27 cellular contexts compared by ENCODE assay signal in the genomic region with DNA sequence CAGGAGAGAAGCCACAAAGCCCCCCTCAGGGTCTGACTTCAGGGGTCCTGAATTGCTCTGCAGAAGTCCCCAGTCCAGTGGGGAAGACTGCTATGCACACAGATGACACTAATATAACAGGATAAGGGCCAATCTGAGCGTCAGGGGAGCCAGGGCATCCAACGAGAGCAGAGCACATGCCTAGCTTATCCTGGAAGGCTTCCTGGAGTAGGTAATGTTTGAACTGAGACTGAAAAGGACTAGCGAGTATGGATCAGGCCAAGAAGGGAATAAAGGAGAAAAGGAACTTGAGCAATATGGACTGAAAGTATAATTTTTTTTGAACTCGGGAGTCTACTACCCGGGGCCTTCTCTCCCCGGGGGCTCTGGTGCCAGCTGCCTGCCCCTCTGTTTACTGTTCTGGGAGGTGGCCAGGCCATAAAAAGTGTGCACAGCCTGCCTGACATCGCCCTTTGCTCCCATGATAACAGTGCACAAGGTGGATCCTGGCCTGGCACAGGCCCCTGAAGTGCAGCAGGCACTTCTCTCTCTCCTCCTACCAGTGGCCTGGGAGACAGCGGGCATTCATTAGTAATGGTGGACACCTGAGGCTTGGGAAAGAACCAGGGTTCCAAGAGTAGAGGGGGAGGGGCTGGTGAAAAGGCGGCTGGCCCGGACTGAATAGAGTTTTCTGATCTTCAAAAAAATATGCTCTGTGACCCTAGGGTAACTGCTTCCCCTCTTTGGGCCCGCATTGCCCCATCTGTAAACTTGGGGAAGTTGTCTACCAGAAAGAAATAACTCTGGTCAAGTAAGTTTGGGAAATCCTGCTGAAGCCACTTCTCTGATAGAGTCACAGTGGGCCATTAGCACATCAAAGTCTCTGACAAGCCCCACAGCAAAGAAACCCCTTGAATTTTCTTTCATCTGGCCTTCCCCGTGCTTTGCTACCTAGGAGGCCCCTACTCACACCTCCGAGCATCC. TPM values are rescaled to one million over a fixed set of nuclear protein-coding genes. Genes with fewer than 3 reads are reported as not detected.
A peak's percentile ranks its signal among the peaks of the same experiment; 100 is the strongest.
DNase-seq lines count a peak whose midpoint lies in the region; ATAC-seq, FAIRE-seq and TF ChIP-seq lines count a peak whose summit lies in the region.
"Had no signal": no experiment of that assay in that cellular context is flagged by ENCODE, and none has a peak within 500 bp of the region (broad histone marks: within the 10 kb centered on the region; RNA-seq: fewer than 3 reads in every experiment).

No MANE protein-coding gene starts in this region.

- no peaks in the 10 kb centered on the region for H3K4me1 Mint-ChIP-seq in activated T-helper 2 cell treated with anti-CD3 and anti-CD28 coated beads, Interferon-gamma antibody, Interleukin-2, Interleukin-4, amounts not matched to agents 10 μg/mL and 5 μg/mL and 100 μg/mL, durations not matched to agents 14 hours and 24 hours and 36 hours (ENCODE audit: low read depth)
- H3K4me1 Mint-ChIP-seq: activated B cell treated with CpG ODN at 0.5 μM for 24 hours; activated naive CD4-positive, alpha-beta T cell treated with anti-CD3 and anti-CD28 coated beads, Interleukin-2, amount 50 U/mL, for 24 hours; central memory CD8-positive, alpha-beta T cell had no signal

- no peaks in the 10 kb centered on the region for H3K9me3 ChIP-seq in HEK293 (ENCODE audit: control insufficient read depth, insufficient read depth, low read depth, low read length)
- no peaks in the 10 kb centered on the region for H3K9me3 ChIP-seq in hepatocyte (ENCODE audit: low read depth)
- no peaks in the 10 kb centered on the region for H3K9me3 ChIP-seq in pancreas
- no peaks in the 10 kb centered on the region for H3K9me3 ChIP-seq in vagina
- H3K9me3 ChIP-seq: SJSA1 had no signal

- peak; percentile 70 to 86 for DNase-seq in NOMO-1 (lab: John Stamatoyannopoulos, UW; ENCODE audit: unreplicated experiment in 2 of 2)
- DNase-seq in hepatocyte (ENCODE audit: low spot score), result peak; percentile 68
- DNase-seq in pancreas, result peak in 1 of 6 donors; percentile 10
- no peak for DNase-seq in vagina (ENCODE audit: extremely low spot score in 2 of 2)
- no peak for DNase-seq in GM10248 (ENCODE audit: extremely low spot score)
- DNase-seq in activated T-helper 2 cell treated with anti-CD3 and anti-CD28 coated beads, Interferon-gamma antibody, Interleukin-2, Interleukin-4, amounts not matched to agents 10 μg/mL and 5 μg/mL and 100 μg/mL, durations not matched to agents 14 hours and 24 hours and 36 hours (ENCODE audit: low spot score), result no peak
- DNase-seq: activated B cell treated with CpG ODN at 0.5 μM for 24 hours; activated CD4-positive, alpha-beta T cell treated with anti-CD3 and anti-CD28 coated beads, Interleukin-2, amount 50 U/mL, for 48 hours; effector CD4-positive, alpha-beta T cell; kidney; NCI-H146; NCI-H2171 treated with DMSO at 0.1 percent for 48 hours; NCI-H526 treated with DMSO at 0.1 percent for 48 hours; stimulated activated CD4-positive, alpha-beta T cell treated with anti-CD3 and anti-CD28 coated beads, Interleukin-1b, Interleukin-23, amount 100 ng/mL, for 48 hours; stimulated activated naive CD4-positive, alpha-beta T cell had no signal

- H3K9me2 ChIP-seq in hepatocyte (replicated peaks; ENCODE audit: insufficient read depth), result no peaks in the 10 kb centered on the region

- H3K4me2 ChIP-seq in hepatocyte, result no peak overlapping the region

- H3K9me3 Mint-ChIP-seq in activated T-helper 2 cell treated with anti-CD3 and anti-CD28 coated beads, Interferon-gamma antibody, Interleukin-2, Interleukin-4, amounts not matched to agents 10 μg/mL and 5 μg/mL and 100 μg/mL, durations not matched to agents 14 hours and 24 hours and 36 hours, result no peaks in the 10 kb centered on the region
- H3K9me3 Mint-ChIP-seq: activated B cell treated with CpG ODN at 0.5 μM for 24 hours; activated naive CD4-positive, alpha-beta T cell treated with anti-CD3 and anti-CD28 coated beads, Interleukin-2, amount 50 U/mL, for 24 hours; central memory CD8-positive, alpha-beta T cell; nephron had no signal

- no peaks in the 10 kb centered on the region for H3K79me2 ChIP-seq in hepatocyte

- H3K36me3 ChIP-seq in HEK293 (ENCODE audit: control insufficient read depth in 2 of 2, insufficient read depth in 1 of 2, low read length in 2 of 2) (no peaks in the 10 kb centered on the region), hepatocyte (replicated peaks; ENCODE audit: insufficient read depth, low read depth) (no peaks in the 10 kb centered on the region), pancreas (no peaks in the 10 kb centered on the region), vagina (no peaks in the 10 kb centered on the region)
- H3K36me3 ChIP-seq: SJSA1 had no signal

- no peak overlapping the region for H3K27ac Mint-ChIP-seq in activated T-helper 2 cell treated with anti-CD3 and anti-CD28 coated beads, Interferon-gamma antibody, Interleukin-2, Interleukin-4, amounts not matched to agents 10 μg/mL and 5 μg/mL and 100 μg/mL, durations not matched to agents 14 hours and 24 hours and 36 hours
- H3K27ac Mint-ChIP-seq: activated B cell treated with CpG ODN at 0.5 μM for 24 hours; activated naive CD4-positive, alpha-beta T cell treated with anti-CD3 and anti-CD28 coated beads, Interleukin-2, amount 50 U/mL, for 24 hours; nephron; progenitor cell of endocrine pancreas had no signal

- H3K4me3 ChIP-seq in HEK293 (ENCODE audit: low read depth, low read length) (no peak overlapping the region), hepatocyte (no peak overlapping the region), pancreas (no peak overlapping the region), vagina (no peak overlapping the region)
- H3K4me3 ChIP-seq: SJSA1 had no signal

- no peaks in the 10 kb centered on the region for H3K36me3 Mint-ChIP-seq in activated T-helper 2 cell treated with anti-CD3 and anti-CD28 coated beads, Interferon-gamma antibody, Interleukin-2, Interleukin-4, amounts not matched to agents 10 μg/mL and 5 μg/mL and 100 μg/mL, durations not matched to agents 14 hours and 24 hours and 36 hours (ENCODE audit: low read depth)
- H3K36me3 Mint-ChIP-seq: activated naive CD4-positive, alpha-beta T cell treated with anti-CD3 and anti-CD28 coated beads, Interleukin-2, amount 50 U/mL, for 24 hours had no signal

- no peak for FAIRE-seq in pancreas (lab: Jason Lieb, UNC)
- FAIRE-seq: astrocyte, frontal cortex, H54, kidney had no signal

- WGBS in hepatocyte (ENCODE audit: low lambda C conversion rate, missing lambda C conversion rate), result 63% methylated on average over 13 of the region's 13 CpGs
- WGBS in pancreas, 2 donors, result 48 to 56% methylated on average over 13 of the region's 13 CpGs

- H3K4me1 ChIP-seq in HEK293 (ENCODE audit: control insufficient read depth, insufficient read depth, low read length) (0 out of 2 replicates have a peak, but pooled peaks cover 3% of the 10 kb centered on the region), hepatocyte (ENCODE audit: insufficient read depth) (peaks cover 44% of the 10 kb centered on the region), pancreas (peaks cover 0 to 2% (median 0%) of the 10 kb centered on the region in 3 donors), vagina (peaks cover 31% of the 10 kb centered on the region)

- no peak overlapping the region for H3K4me3 Mint-ChIP-seq in activated T-helper 2 cell treated with anti-CD3 and anti-CD28 coated beads, Interferon-gamma antibody, Interleukin-2, Interleukin-4, amounts not matched to agents 10 μg/mL and 5 μg/mL and 100 μg/mL, durations not matched to agents 14 hours and 24 hours and 36 hours (ENCODE audit: low read depth)
- H3K4me3 Mint-ChIP-seq: activated B cell treated with CpG ODN at 0.5 μM for 24 hours; activated naive CD4-positive, alpha-beta T cell treated with anti-CD3 and anti-CD28 coated beads, Interleukin-2, amount 50 U/mL, for 24 hours; central memory CD8-positive, alpha-beta T cell; nephron had no signal

- H3K27me3 Mint-ChIP-seq in activated T-helper 2 cell treated with anti-CD3 and anti-CD28 coated beads, Interferon-gamma antibody, Interleukin-2, Interleukin-4, amounts not matched to agents 10 μg/mL and 5 μg/mL and 100 μg/mL, durations not matched to agents 14 hours and 24 hours and 36 hours (ENCODE audit: low read depth), result peaks cover 24% of the 10 kb centered on the region

- ATAC-seq in pancreas, result peak in 3 of 4 donors; percentile 60 to 83 (median 65)
- ATAC-seq: esophagus mucosa had no signal

- H3K27me3 ChIP-seq in hepatocyte, result peaks cover 20% of the 10 kb centered on the region
- H3K27me3 ChIP-seq in pancreas, result peaks cover 0 to 5% (median 0%) of the 10 kb centered on the region in 4 donors
- H3K27me3 ChIP-seq in vagina, result no peaks in the 10 kb centered on the region

- CTCF ChIA-PET in HEK293 (lab: Yijun Ruan, JAX), result interaction anchor here (0.8 kb wide), 1 partner anchor 56 kb away, joined by 4 read pairs; no protein-coding TSS in a partner anchor
- CTCF ChIA-PET in GM10248 (lab: Yijun Ruan, JAX), result interaction anchor here (1.1 to 1.4 kb wide), 3 partner anchors 9 to 40 kb away, joined by 3 read pairs; no protein-coding TSS in a partner anchor

- no peak for TF ChIP-seq CTCF in HEK293 (tag by site-specific recombination; IDR thresholded peaks at IDR 0.05)
- no peak for TF ChIP-seq CTCF in hepatocyte (IDR thresholded peaks at IDR 0.05; ENCODE audit: poor library complexity)
- TF ChIP-seq CTCF in pancreas (IDR thresholded peaks at IDR 0.05), result no peak
- TF ChIP-seq CTCF in vagina (IDR thresholded peaks at IDR 0.05), result no peak
- no peak for TF ChIP-seq CTCF in GM10248 (IDR thresholded peaks at IDR 0.05; ENCODE audit: control extremely low read depth, extremely low read depth, low read depth, missing control alignments)

- no peaks in the 10 kb centered on the region for H4K20me1 ChIP-seq in hepatocyte (ENCODE audit: insufficient read depth, poor library complexity, severe bottlenecking)

- intact Hi-C loops in pancreas (cut with DNase I) (no loop called here), vagina (cut with DNase I) (no loop called here)
- intact Hi-C loops in activated T-helper 2 cell treated with anti-CD3 and anti-CD28 coated beads, Interferon-gamma antibody, Interleukin-2, Interleukin-4, amounts not matched to agents 10 μg/mL and 5 μg/mL and 100 μg/mL, durations not matched to agents 14 hours and 24 hours and 36 hours (cut with micrococcal nuclease), result no loop called here

- H3K27ac ChIP-seq in HEK293 (ENCODE audit: extremely low read depth, low read depth, low read length) (no peak overlapping the region), hepatocyte (peak overlapping the region; percentile 75), pancreas (no peak overlapping the region), vagina (no peak overlapping the region)
- H3K27ac ChIP-seq: SJSA1 had no signal

- POLR2A ChIA-PET in HEK293 (lab: Yijun Ruan, JAX) (no interaction called here), GM10248 (lab: Yijun Ruan, JAX) (no interaction called here)

- no peak overlapping the region for H2AFZ ChIP-seq in hepatocyte

- TF ChIP-seq POLR2A in vagina (IDR thresholded peaks at IDR 0.05), result no peak

RNA-seq across cellular contexts. Expression of a gene that starts 4.6 kb away (rescaled TPM):
- total RNA-seq in hepatocyte (0.88 and 1.1 TPM in 2 replicates), pancreas (not detected), vagina (0.25 TPM)
- polyA plus RNA-seq in hepatocyte (0.39 and 0.99 TPM in 2 replicates), pancreas (not detected)
- not detected in 2 replicates for total RNA-seq in activated T-helper 2 cell treated with anti-CD3 and anti-CD28 coated beads, Interferon-gamma antibody, Interleukin-2, Interleukin-4, amounts not matched to agents 10 μg/mL and 5 μg/mL and 100 μg/mL, durations not matched to agents 14 hours and 24 hours and 36 hours
- total RNA-seq: activated B cell treated with CpG ODN at 0.5 μM for 24 hours; astrocyte; esophagus mucosa; kidney; mesenteric fat pad; progenitor cell of endocrine pancreas; SJSA1; T-helper 2 cell treated with Interferon-gamma antibody and Interleukin-4, amounts not matched to agents 100 ng/mL and 5 ng/mL, for 36 hours had no signal

RNA-seq across cellular contexts. Expression of a gene that starts 18.7 kb away (rescaled TPM):
- 54.6 and 58.2 TPM in 2 replicates for total RNA-seq in hepatocyte
- polyA plus RNA-seq in hepatocyte, result 43.3 and 46.9 TPM in 2 replicates
- total RNA-seq in pancreas, result under 1 TPM in 2 of 6 donors, not detected in 4; 0.13 to 0.16 TPM
- polyA plus RNA-seq in pancreas, result under 1 TPM in 1 of 2 donors, not detected in 1; 0.19 TPM
- total RNA-seq in vagina, result not detected
- total RNA-seq in activated T-helper 2 cell treated with anti-CD3 and anti-CD28 coated beads, Interferon-gamma antibody, Interleukin-2, Interleukin-4, amounts not matched to agents 10 μg/mL and 5 μg/mL and 100 μg/mL, durations not matched to agents 14 hours and 24 hours and 36 hours, result not detected in 2 replicates
- total RNA-seq: activated B cell treated with CpG ODN at 0.5 μM for 24 hours; astrocyte; esophagus mucosa; frontal cortex; kidney; T-helper 2 cell treated with Interferon-gamma antibody and Interleukin-4, amounts not matched to agents 100 ng/mL and 5 ng/mL, for 36 hours had no signal

RNA-seq across cellular contexts. Expression of a gene that starts 29.6 kb away (rescaled TPM):
- total RNA-seq in hepatocyte (36.8 and 55.1 TPM in 2 replicates), pancreas (10 to 100 TPM in 4 of 6 donors, 1 to 10 TPM in 2; 7.2 to 48.6 (median 15.6) TPM), vagina (173 TPM)
- polyA plus RNA-seq in hepatocyte (55.2 and 62.9 TPM in 2 replicates), pancreas (10 to 100 TPM; 11.5 to 17.0 TPM)
- 0.46 and 1.3 TPM in 2 replicates for total RNA-seq in activated T-helper 2 cell treated with anti-CD3 and anti-CD28 coated beads, Interferon-gamma antibody, Interleukin-2, Interleukin-4, amounts not matched to agents 10 μg/mL and 5 μg/mL and 100 μg/mL, durations not matched to agents 14 hours and 24 hours and 36 hours

Comparison
In these comparisons a context has a peak if more than half of its experiments do, and no peak if none do; other contexts are left out.
1. DNase-seq: peak in NOMO-1 (2 of 2) and hepatocyte (single experiment); none in vagina (0 of 2), GM10248 (single experiment) and activated T-helper 2 cell treated with anti-CD3 and anti-CD28 coated beads, Interferon-gamma antibody, Interleukin-2, Interleukin-4, amounts not matched to agents 10 μg/mL and 5 μg/mL and 100 μg/mL, durations not matched to agents 14 hours and 24 hours and 36 hours (single experiment).
2. RNA of a gene that starts 18.7 kb away (total RNA-seq): 54.6 to 58.2 TPM in hepatocyte; not detected in vagina (single experiment), 0.13 to 0.16 TPM in pancreas and not detected in activated T-helper 2 cell treated with anti-CD3 and anti-CD28 coated beads, Interferon-gamma antibody, Interleukin-2, Interleukin-4, amounts not matched to agents 10 μg/mL and 5 μg/mL and 100 μg/mL, durations not matched to agents 14 hours and 24 hours and 36 hours; every median in the first group is over 10 times any median in the second.